Comparison of ENCODE assay signal across 19 cellular contexts in the genomic region with DNA sequence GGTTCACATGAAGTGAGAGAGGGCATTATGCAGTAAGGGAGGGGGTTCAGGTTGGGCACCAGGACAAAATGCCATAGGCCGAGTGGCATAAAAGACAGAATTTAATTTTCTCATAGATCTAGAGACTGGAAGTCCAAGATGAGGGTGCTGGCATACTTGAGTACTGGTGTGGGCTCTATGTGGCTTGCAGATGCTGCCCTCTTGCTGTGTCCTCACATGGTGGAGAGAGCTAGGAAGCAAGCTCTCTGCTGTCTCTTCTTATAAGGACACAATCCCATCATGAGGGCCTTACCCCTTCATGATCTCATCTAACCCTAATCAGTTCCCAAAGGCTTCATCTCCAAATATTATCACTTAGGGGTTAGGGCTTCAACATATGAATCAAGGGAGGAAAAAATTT.
A peak's percentile ranks its signal among the peaks of the same experiment; 100 is the strongest.
DNase-seq lines count a peak whose midpoint lies in the region; ATAC-seq and TF ChIP-seq lines count a peak whose summit lies in the region.
"Had no signal": no experiment of that assay in that cellular context is flagged by ENCODE, and none has a peak within 500 bp of the region (broad histone marks: within the 10 kb centered on the region; RNA-seq: fewer than 3 reads in every experiment).

No MANE protein-coding gene starts in this region.

- no peak overlapping the region for H3K4me3 Mint-ChIP-seq in activated naive CD4-positive, alpha-beta T cell treated with anti-CD3 and anti-CD28 coated beads for 36 hours
- no peak overlapping the region for H3K4me3 Mint-ChIP-seq in endodermal cell
- H3K4me3 Mint-ChIP-seq: CD8-positive, alpha-beta T cell; GM23338 had no signal

- H3K4me3 ChIP-seq in OCI-LY3 (ENCODE audit: low read length) (no peak overlapping the region), endodermal cell (ENCODE audit: low read length) (no peak overlapping the region), transverse colon (no peak overlapping the region)
- H3K4me3 ChIP-seq: BLaER1, GM23338, SJCRH30 had no signal

- CTCF ChIA-PET in activated naive CD4-positive, alpha-beta T cell treated with anti-CD3 and anti-CD28 coated beads for 36 hours (lab: Charles Lee) = interaction anchor here (0.8 to 2.2 kb wide), 2 partner anchors 146 to 181 kb away, joined by 3 to 7 read pairs; no protein-coding TSS in a partner anchor

- H3K36me3 ChIP-seq in OCI-LY3 (replicated peaks; ENCODE audit: low read depth, low read length) (no peaks in the 10 kb centered on the region), endodermal cell (ENCODE audit: control insufficient read depth, insufficient read depth, low read length) (no peaks in the 10 kb centered on the region), transverse colon (no peaks in the 10 kb centered on the region)
- H3K36me3 ChIP-seq: BLaER1, SJCRH30 had no signal

- TF ChIP-seq CTCF in OCI-LY3 (IDR thresholded peaks at IDR 0.05; ENCODE audit: low read depth, low read length) (0 out of 2 replicates have a peak, but pooled peaks have one; percentile 8), endodermal cell (conservative IDR thresholded peaks at IDR 0.05) (peak; percentile 20), transverse colon (IDR thresholded peaks at IDR 0.05) (peak in 2 of 5 experiments; percentile 8 to 16)

- H3K4me1 ChIP-seq in OCI-LY3 (ENCODE audit: low read length) = no peaks in the 10 kb centered on the region
- peaks cover 3% of the 10 kb centered on the region for H3K4me1 ChIP-seq in endodermal cell (ENCODE audit: control insufficient read depth, insufficient read depth, low read length)
- no peaks in the 10 kb centered on the region for H3K4me1 ChIP-seq in transverse colon
- H3K4me1 ChIP-seq: BLaER1, SJCRH30 had no signal

- H3K27me3 Mint-ChIP-seq in activated naive CD4-positive, alpha-beta T cell treated with anti-CD3 and anti-CD28 coated beads for 36 hours (ENCODE audit: low read depth) = no peaks in the 10 kb centered on the region
- no peaks in the 10 kb centered on the region for H3K27me3 Mint-ChIP-seq in endodermal cell (ENCODE audit: insufficient read depth)

- no peak overlapping the region for H3K4me2 ChIP-seq in OCI-LY3 (ENCODE audit: low read length)
- H3K4me2 ChIP-seq: BLaER1, GM23338 had no signal

- H3K27me3 ChIP-seq in OCI-LY3 (ENCODE audit: low read depth, low read length) (no peaks in the 10 kb centered on the region), endodermal cell (ENCODE audit: control insufficient read depth, insufficient read depth, low read length, poor library complexity, severe bottlenecking) (no peaks in the 10 kb centered on the region), transverse colon (no peaks in the 10 kb centered on the region)
- H3K27me3 ChIP-seq: BLaER1, SJCRH30 had no signal

- no peak for TF ChIP-seq POLR2A in transverse colon (IDR thresholded peaks at IDR 0.05)

- H3K27ac ChIP-seq in OCI-LY3 (ENCODE audit: low read length) = no peak overlapping the region
- no peak overlapping the region for H3K27ac ChIP-seq in endodermal cell (ENCODE audit: low read depth, low read length)
- H3K27ac ChIP-seq in transverse colon = no peak overlapping the region
- H3K27ac ChIP-seq: BLaER1, RWPE1, SJCRH30 had no signal

- ATAC-seq in esophagus mucosa = no peak
- ATAC-seq: CD8-positive, alpha-beta T cell; GM23338 had no signal

- H3K9me3 ChIP-seq in OCI-LY3 (ENCODE audit: insufficient read depth, low read length) = no peaks in the 10 kb centered on the region
- no peaks in the 10 kb centered on the region for H3K9me3 ChIP-seq in endodermal cell (ENCODE audit: control insufficient read depth, low read length)
- no peaks in the 10 kb centered on the region for H3K9me3 ChIP-seq in transverse colon
- H3K9me3 ChIP-seq: BLaER1, SJCRH30 had no signal

- TF ChIP-seq EP300 in transverse colon (IDR thresholded peaks at IDR 0.05; ENCODE audit: low read depth) = no peak

- 85% methylated on average over 1 of the region's 1 CpG; no CpG with 5 or more reads in 1 of the 2 experiments for WGBS in endodermal cell (ENCODE audit: insufficient coverage in 1 of 2, insufficient read length in 1 of 2), 2 experiments
- WGBS in transverse colon (ENCODE audit: low coverage in 1 of 2), 2 donors = 92 to 100% methylated on average over 1 of the region's 1 CpG

- H3K9ac ChIP-seq in OCI-LY3 (ENCODE audit: low read length) = no peak overlapping the region
- H3K9ac ChIP-seq in endodermal cell (ENCODE audit: extremely low read depth, low read length, poor library complexity, severe bottlenecking) = no peak overlapping the region
- H3K9ac ChIP-seq: BLaER1 had no signal

- no peaks in the 10 kb centered on the region for H3K79me2 ChIP-seq in OCI-LY3 (ENCODE audit: low read length)

- H3K4me1 Mint-ChIP-seq in activated naive CD4-positive, alpha-beta T cell treated with anti-CD3 and anti-CD28 coated beads for 36 hours (ENCODE audit: low read depth) = peaks cover 12% of the 10 kb centered on the region
- H3K4me1 Mint-ChIP-seq in endodermal cell = peaks cover 6% of the 10 kb centered on the region
- H3K4me1 Mint-ChIP-seq: GM23338 had no signal

- intact Hi-C loops in activated naive CD4-positive, alpha-beta T cell treated with anti-CD3 and anti-CD28 coated beads for 36 hours (cut with micrococcal nuclease) = loop anchor here (1.0 kb wide), 1 partner anchor 146 kb away; no protein-coding TSS in a partner anchor
- intact Hi-C loops in transverse colon (cut with DNase I; ENCODE audit: low total_unique reads) = no loop called here
- intact Hi-C loops in cardiac septum (cut with DNase I) = no loop called here

- in situ Hi-C loops in transverse colon (cut with MboI; ENCODE audit: low pct_ligation_motif_present in 1 of 4, low pct_unique_long_range_greater_than_20kb in 1 of 4, low sequenced_read_pairs in 3 of 4) = no loop called here

- peak; percentile 20 for DNase-seq in activated naive CD4-positive, alpha-beta T cell treated with anti-CD3 and anti-CD28 coated beads for 36 hours
- no peak for DNase-seq in activated naive CD4-positive, alpha-beta T cell (lab: John Stamatoyannopoulos, UW)
- DNase-seq in endodermal cell = no peak
- peak; percentile 10 for DNase-seq in transverse colon
- DNase-seq in cardiac septum (ENCODE audit: low spot score) = no peak
- no peak for DNase-seq in NCI-H2196 treated with DMSO at 0.1 percent for 48 hours (lab: John Stamatoyannopoulos, UW; ENCODE audit: unreplicated experiment)
- DNase-seq: 8988T; CD8-positive, alpha-beta T cell; DMS79; Kasumi-1; NCI-H1417; NCI-H1930; NCI-H69; SJCRH30 had no signal

- no peaks in the 10 kb centered on the region for H4K20me1 ChIP-seq in OCI-LY3 (ENCODE audit: insufficient read depth, low read length)
- H4K20me1 ChIP-seq: BLaER1 had no signal

- no peak overlapping the region for H2AFZ ChIP-seq in OCI-LY3 (ENCODE audit: low read depth, low read length)
- H2AFZ ChIP-seq: GM23338 had no signal

- no peaks in the 10 kb centered on the region for H3K36me3 Mint-ChIP-seq in activated naive CD4-positive, alpha-beta T cell treated with anti-CD3 and anti-CD28 coated beads for 36 hours (ENCODE audit: low read depth)
- H3K36me3 Mint-ChIP-seq in endodermal cell (ENCODE audit: low read depth) = no peaks in the 10 kb centered on the region
- H3K36me3 Mint-ChIP-seq: CD8-positive, alpha-beta T cell had no signal

- no peaks in the 10 kb centered on the region for H3K9me3 Mint-ChIP-seq in activated naive CD4-positive, alpha-beta T cell treated with anti-CD3 and anti-CD28 coated beads for 36 hours
- no peaks in the 10 kb centered on the region for H3K9me3 Mint-ChIP-seq in endodermal cell
- H3K9me3 Mint-ChIP-seq: CD8-positive, alpha-beta T cell; GM23338 had no signal

- no peak overlapping the region for H3K27ac Mint-ChIP-seq in activated naive CD4-positive, alpha-beta T cell treated with anti-CD3 and anti-CD28 coated beads for 36 hours
- no peak overlapping the region for H3K27ac Mint-ChIP-seq in endodermal cell
- H3K27ac Mint-ChIP-seq: CD8-positive, alpha-beta T cell; GM23338 had no signal

Comparison
In these comparisons a context has a peak if more than half of its experiments do, and no peak if none do; other contexts are left out.
1. DNase-seq: peak in activated naive CD4-positive, alpha-beta T cell treated with anti-CD3 and anti-CD28 coated beads for 36 hours (single experiment) and transverse colon (single experiment); none in activated naive CD4-positive, alpha-beta T cell (0 of 4), endodermal cell (single experiment), cardiac septum (single experiment) and NCI-H2196 treated with DMSO at 0.1 percent for 48 hours (single experiment).